9 cellular contexts compared by ENCODE assay signal in genomic region chr6:43089874-43090556, GRCh38. TPM values are rescaled to one million over a fixed set of nuclear protein-coding genes. Genes with fewer than 3 reads are reported as not detected.
DNase-seq lines count a peak whose midpoint lies in the region; ATAC-seq, FAIRE-seq and TF ChIP-seq lines count a peak whose summit lies in the region.
"Had no signal": no experiment of that assay in that cellular context is flagged by ENCODE, and none has a peak within 500 bp of the region (broad histone marks: within the 10 kb centered on the region; RNA-seq: fewer than 3 reads in every experiment).

No MANE protein-coding gene starts in this region.

- H3K27me3 ChIP-seq in lower lobe of right lung (ENCODE audit: low read depth) (no peaks in the 10 kb centered on the region), upper lobe of right lung (no peaks in the 10 kb centered on the region)

- FAIRE-seq in GM19239 (lab: Jason Lieb, UNC), result no peak
- FAIRE-seq: A204.1 had no signal

- no peak overlapping the region for H3K4me3 ChIP-seq in choroid plexus epithelial cell (ENCODE audit: low read depth, low read length)
- H3K4me3 ChIP-seq in lower lobe of right lung, result peak overlapping the region; percentile 31
- H3K4me3 ChIP-seq in upper lobe of right lung, result peak overlapping the region; percentile 21

- intact Hi-C loops in lower lobe of right lung (cut with DNase I) (no loop called here), upper lobe of right lung (cut with DNase I) (no loop called here)

- no peaks in the 10 kb centered on the region for H3K36me3 ChIP-seq in lower lobe of right lung
- no peaks in the 10 kb centered on the region for H3K36me3 ChIP-seq in upper lobe of right lung

- ATAC-seq in lower lobe of right lung (peak; percentile 87 to 90), upper lobe of right lung (peak; percentile 91)

- H3K9me3 ChIP-seq in lower lobe of right lung, result no peaks in the 10 kb centered on the region
- no peaks in the 10 kb centered on the region for H3K9me3 ChIP-seq in upper lobe of right lung

- peak; percentile 26 for DNase-seq in NCI-H2171 treated with DMSO at 0.1 percent for 48 hours (lab: John Stamatoyannopoulos, UW)
- DNase-seq in NCI-H2171 (lab: John Stamatoyannopoulos, UW), result no peak
- peak; percentile 70 for DNase-seq in choroid plexus epithelial cell (ENCODE audit: low read depth)
- DNase-seq in lower lobe of right lung, result peak; percentile 69
- DNase-seq in upper lobe of right lung, result peak; percentile 80
- DNase-seq in GM19239 (ENCODE audit: insufficient read length, low spot score), result no peak
- DNase-seq in NAMALWA (ENCODE audit: low spot score), result no peak
- DNase-seq in activated naive CD4-positive, alpha-beta T cell treated with anti-CD3 and anti-CD28 coated beads, Interleukin-2, amount 50 U/mL, for 16 hours, result no peak

- peak overlapping the region; percentile 86 for H3K27ac ChIP-seq in lower lobe of right lung
- peak overlapping the region; percentile 86 for H3K27ac ChIP-seq in upper lobe of right lung

- TF ChIP-seq CTCF in choroid plexus epithelial cell (conservative IDR thresholded peaks at IDR 0.05; ENCODE audit: low read depth, low read length) (no peak), lower lobe of right lung (IDR thresholded peaks at IDR 0.05) (no peak), upper lobe of right lung (IDR thresholded peaks at IDR 0.05) (no peak)

- H3K4me1 ChIP-seq in lower lobe of right lung, result peaks cover 61% of the 10 kb centered on the region
- peaks cover 40% of the 10 kb centered on the region for H3K4me1 ChIP-seq in upper lobe of right lung

RNA-seq across cellular contexts. Expression of gene PTK7, which starts 13.9 kb away (rescaled TPM):
- total RNA-seq in lower lobe of right lung (81.0 TPM), upper lobe of right lung (97.1 TPM)

RNA-seq across cellular contexts. Expression of gene KLC4, which starts 30.6 kb away (rescaled TPM):
- total RNA-seq in lower lobe of right lung, result 45.2 TPM
- 32.0 TPM for total RNA-seq in upper lobe of right lung

RNA-seq across cellular contexts. Expression of gene MRPL2, which starts 30.8 kb away (rescaled TPM):
- total RNA-seq in lower lobe of right lung (40.1 TPM), upper lobe of right lung (42.4 TPM)

RNA-seq across cellular contexts. Expression of gene CUL7, which starts 36.4 kb away (rescaled TPM):
- total RNA-seq in lower lobe of right lung (16.1 TPM), upper lobe of right lung (20.1 TPM)

Comparison
In these comparisons a context has a peak if more than half of its experiments do, and no peak if none do; other contexts are left out.
1. DNase-seq: peak in NCI-H2171 treated with DMSO at 0.1 percent for 48 hours (single experiment), choroid plexus epithelial cell (single experiment), lower lobe of right lung (single experiment) and upper lobe of right lung (single experiment); none in NCI-H2171 (single experiment), GM19239 (single experiment), NAMALWA (single experiment) and activated naive CD4-positive, alpha-beta T cell treated with anti-CD3 and anti-CD28 coated beads, Interleukin-2, amount 50 U/mL, for 16 hours (single experiment).